ENCODE assay signal across 14 cellular contexts in genomic region chr15:75410196-75410595, GRCh38. TPM values are rescaled to one million over a fixed set of nuclear protein-coding genes. Genes with fewer than 3 reads are reported as not detected.
DNase-seq lines count a peak whose midpoint lies in the region; ATAC-seq and TF ChIP-seq lines count a peak whose summit lies in the region.
"Had no signal": no experiment of that assay in that cellular context is flagged by ENCODE, and none has a peak within 500 bp of the region (broad histone marks: within the 10 kb centered on the region; RNA-seq: fewer than 3 reads in every experiment).

No MANE protein-coding gene starts in this region.

- H3K4me3 Mint-ChIP-seq in activated CD8-positive, alpha-beta memory T cell treated with anti-CD3 and anti-CD28 coated beads, Interleukin-2, amount 10 ng/mL, durations not matched to agents 7 days and 5 days, result no peak overlapping the region
- peak overlapping the region; percentile 7 for H3K4me3 Mint-ChIP-seq in natural killer cell treated with Interleukin-12 subunit alpha and Interleukin-12 subunit beta and Interleukin-15 and Interleukin-18, amount 100 ng/mL, for 72 hours
- H3K4me3 Mint-ChIP-seq in natural killer cell, result no peak overlapping the region
- H3K4me3 Mint-ChIP-seq in activated T-helper 2 cell treated with anti-CD3 and anti-CD28 coated beads, Interferon-gamma antibody, Interleukin-2, Interleukin-4, amounts not matched to agents 10 μg/mL and 5 μg/mL and 100 μg/mL, durations not matched to agents 14 hours and 24 hours and 36 hours (ENCODE audit: low read depth), result no peak overlapping the region
- no peak overlapping the region for H3K4me3 Mint-ChIP-seq in stimulated activated memory B cell treated with anti-CD40 and anti-IgM and Interleukin-4, amounts not matched to agents 10 μg/mL and 1 μg/mL and 100 μg/mL, for 72 hours
- H3K4me3 Mint-ChIP-seq: CD8-positive, alpha-beta memory T cell; HFFc6 had no signal

- no peak for TF ChIP-seq CTCF in natural killer cell (IDR thresholded peaks at IDR 0.05)

- CTCF ChIA-PET in activated CD8-positive, alpha-beta memory T cell treated with anti-CD3 and anti-CD28 coated beads, Interleukin-2, amount 10 ng/mL, durations not matched to agents 7 days and 5 days (lab: Charles Lee), result interaction anchor here (5.6 kb wide), 1 partner anchor 42 kb away, joined by 19 read pairs; the partner anchor contains the start of gene MAN2C1

- H3K9me3 Mint-ChIP-seq in activated CD8-positive, alpha-beta memory T cell treated with anti-CD3 and anti-CD28 coated beads, Interleukin-2, amount 10 ng/mL, durations not matched to agents 7 days and 5 days (ENCODE audit: low read depth), result no peaks in the 10 kb centered on the region
- H3K9me3 Mint-ChIP-seq in natural killer cell treated with Interleukin-12 subunit alpha and Interleukin-12 subunit beta and Interleukin-15 and Interleukin-18, amount 100 ng/mL, for 72 hours, result no peaks in the 10 kb centered on the region
- H3K9me3 Mint-ChIP-seq in natural killer cell, result no peaks in the 10 kb centered on the region
- H3K9me3 Mint-ChIP-seq in activated T-helper 2 cell treated with anti-CD3 and anti-CD28 coated beads, Interferon-gamma antibody, Interleukin-2, Interleukin-4, amounts not matched to agents 10 μg/mL and 5 μg/mL and 100 μg/mL, durations not matched to agents 14 hours and 24 hours and 36 hours, result no peaks in the 10 kb centered on the region
- H3K9me3 Mint-ChIP-seq in stimulated activated memory B cell treated with anti-CD40 and anti-IgM and Interleukin-4, amounts not matched to agents 10 μg/mL and 1 μg/mL and 100 μg/mL, for 72 hours, result no peaks in the 10 kb centered on the region
- H3K9me3 Mint-ChIP-seq: CD8-positive, alpha-beta memory T cell; HFFc6 had no signal

- H3K36me3 Mint-ChIP-seq in activated CD8-positive, alpha-beta memory T cell treated with anti-CD3 and anti-CD28 coated beads, Interleukin-2, amount 10 ng/mL, durations not matched to agents 7 days and 5 days, result peaks cover 69% of the 10 kb centered on the region
- peaks cover 42% of the 10 kb centered on the region for H3K36me3 Mint-ChIP-seq in natural killer cell treated with Interleukin-12 subunit alpha and Interleukin-12 subunit beta and Interleukin-15 and Interleukin-18, amount 100 ng/mL, for 72 hours
- H3K36me3 Mint-ChIP-seq in natural killer cell, result peaks cover 36% of the 10 kb centered on the region
- H3K36me3 Mint-ChIP-seq in activated T-helper 2 cell treated with anti-CD3 and anti-CD28 coated beads, Interferon-gamma antibody, Interleukin-2, Interleukin-4, amounts not matched to agents 10 μg/mL and 5 μg/mL and 100 μg/mL, durations not matched to agents 14 hours and 24 hours and 36 hours (ENCODE audit: low read depth), result peaks cover 88% of the 10 kb centered on the region
- H3K36me3 Mint-ChIP-seq in stimulated activated memory B cell treated with anti-CD40 and anti-IgM and Interleukin-4, amounts not matched to agents 10 μg/mL and 1 μg/mL and 100 μg/mL, for 72 hours, result peaks cover 73% of the 10 kb centered on the region

- ATAC-seq in activated CD8-positive, alpha-beta memory T cell treated with anti-CD3 and anti-CD28 coated beads, Interleukin-2, amount 10 ng/mL, durations not matched to agents 7 days and 5 days, result peak; percentile 23
- ATAC-seq in natural killer cell treated with Interleukin-12 subunit alpha and Interleukin-12 subunit beta and Interleukin-15 and Interleukin-18, amount 100 ng/mL, for 72 hours, result peak in 1 of 2 donors; percentile 68
- no peak for ATAC-seq in natural killer cell
- no peak for ATAC-seq in stimulated activated memory B cell treated with anti-CD40 and anti-IgM and Interleukin-4, amounts not matched to agents 10 μg/mL and 1 μg/mL and 100 μg/mL, for 72 hours
- no peak for ATAC-seq in HG03139 (IDR thresholded peaks at IDR 0.05; ENCODE audit: unreplicated experiment)
- ATAC-seq: A549 had no signal

- no peak for DNase-seq in activated CD8-positive, alpha-beta memory T cell treated with anti-CD3 and anti-CD28 coated beads, Interleukin-2, amount 10 ng/mL, durations not matched to agents 7 days and 5 days
- no peak for DNase-seq in activated CD8-positive, alpha-beta memory T cell treated with anti-CD3 and anti-CD28 coated beads, Interleukin-2, amount 50 U/mL, for 48 hours
- no peak for DNase-seq in natural killer cell treated with Interleukin-12 subunit alpha and Interleukin-12 subunit beta and Interleukin-15 and Interleukin-18, amount 100 ng/mL, for 72 hours (ENCODE audit: low spot score)
- no peak for DNase-seq in natural killer cell
- DNase-seq in activated T-helper 2 cell treated with anti-CD3 and anti-CD28 coated beads, Interferon-gamma antibody, Interleukin-2, Interleukin-4, amounts not matched to agents 10 μg/mL and 5 μg/mL and 100 μg/mL, durations not matched to agents 14 hours and 24 hours and 36 hours (ENCODE audit: low spot score), result no peak
- DNase-seq: Caco-2; CD8-positive, alpha-beta memory T cell; DND-41; GDM1; HCEC 1CT; HFFc6 had no signal

- peak overlapping the region; percentile 42 for H3K27ac Mint-ChIP-seq in activated CD8-positive, alpha-beta memory T cell treated with anti-CD3 and anti-CD28 coated beads, Interleukin-2, amount 10 ng/mL, durations not matched to agents 7 days and 5 days
- peak overlapping the region in 1 of 2 donors; percentile 29 for H3K27ac Mint-ChIP-seq in natural killer cell treated with Interleukin-12 subunit alpha and Interleukin-12 subunit beta and Interleukin-15 and Interleukin-18, amount 100 ng/mL, for 72 hours
- H3K27ac Mint-ChIP-seq in natural killer cell, result no peak overlapping the region
- peak overlapping the region; percentile 63 for H3K27ac Mint-ChIP-seq in activated T-helper 2 cell treated with anti-CD3 and anti-CD28 coated beads, Interferon-gamma antibody, Interleukin-2, Interleukin-4, amounts not matched to agents 10 μg/mL and 5 μg/mL and 100 μg/mL, durations not matched to agents 14 hours and 24 hours and 36 hours
- H3K27ac Mint-ChIP-seq in stimulated activated memory B cell treated with anti-CD40 and anti-IgM and Interleukin-4, amounts not matched to agents 10 μg/mL and 1 μg/mL and 100 μg/mL, for 72 hours, result no peak overlapping the region
- H3K27ac Mint-ChIP-seq: HFFc6 had no signal

- H3K4me1 Mint-ChIP-seq in activated CD8-positive, alpha-beta memory T cell treated with anti-CD3 and anti-CD28 coated beads, Interleukin-2, amount 10 ng/mL, durations not matched to agents 7 days and 5 days, result peaks cover 50% of the 10 kb centered on the region
- H3K4me1 Mint-ChIP-seq in natural killer cell treated with Interleukin-12 subunit alpha and Interleukin-12 subunit beta and Interleukin-15 and Interleukin-18, amount 100 ng/mL, for 72 hours (ENCODE audit: low read depth in 2 of 2), result peaks cover 23 to 29% of the 10 kb centered on the region in 2 donors
- peaks cover 5 to 21% of the 10 kb centered on the region in 2 donors for H3K4me1 Mint-ChIP-seq in natural killer cell
- H3K4me1 Mint-ChIP-seq in activated T-helper 2 cell treated with anti-CD3 and anti-CD28 coated beads, Interferon-gamma antibody, Interleukin-2, Interleukin-4, amounts not matched to agents 10 μg/mL and 5 μg/mL and 100 μg/mL, durations not matched to agents 14 hours and 24 hours and 36 hours (ENCODE audit: low read depth), result peaks cover 24% of the 10 kb centered on the region
- H3K4me1 Mint-ChIP-seq in stimulated activated memory B cell treated with anti-CD40 and anti-IgM and Interleukin-4, amounts not matched to agents 10 μg/mL and 1 μg/mL and 100 μg/mL, for 72 hours, result peaks cover 8% of the 10 kb centered on the region

- no peaks in the 10 kb centered on the region for H3K27me3 Mint-ChIP-seq in activated CD8-positive, alpha-beta memory T cell treated with anti-CD3 and anti-CD28 coated beads, Interleukin-2, amount 10 ng/mL, durations not matched to agents 7 days and 5 days
- no peaks in the 10 kb centered on the region for H3K27me3 Mint-ChIP-seq in natural killer cell treated with Interleukin-12 subunit alpha and Interleukin-12 subunit beta and Interleukin-15 and Interleukin-18, amount 100 ng/mL, for 72 hours
- H3K27me3 Mint-ChIP-seq in natural killer cell (ENCODE audit: low read depth in 2 of 2), result no peaks in the 10 kb centered on the region
- no peaks in the 10 kb centered on the region for H3K27me3 Mint-ChIP-seq in activated T-helper 2 cell treated with anti-CD3 and anti-CD28 coated beads, Interferon-gamma antibody, Interleukin-2, Interleukin-4, amounts not matched to agents 10 μg/mL and 5 μg/mL and 100 μg/mL, durations not matched to agents 14 hours and 24 hours and 36 hours (ENCODE audit: low read depth)
- no peaks in the 10 kb centered on the region for H3K27me3 Mint-ChIP-seq in stimulated activated memory B cell treated with anti-CD40 and anti-IgM and Interleukin-4, amounts not matched to agents 10 μg/mL and 1 μg/mL and 100 μg/mL, for 72 hours
- H3K27me3 Mint-ChIP-seq: CD8-positive, alpha-beta memory T cell had no signal

- intact Hi-C loops in natural killer cell (cut with micrococcal nuclease), result no loop called here
- intact Hi-C loops in activated T-helper 2 cell treated with anti-CD3 and anti-CD28 coated beads, Interferon-gamma antibody, Interleukin-2, Interleukin-4, amounts not matched to agents 10 μg/mL and 5 μg/mL and 100 μg/mL, durations not matched to agents 14 hours and 24 hours and 36 hours (cut with micrococcal nuclease), result no loop called here

RNA-seq across cellular contexts. Expression of gene SIN3A, which starts 41.3 kb away (rescaled TPM):
- 100 to 1,000 TPM; 100 to 111 TPM for total RNA-seq in activated CD8-positive, alpha-beta memory T cell treated with anti-CD3 and anti-CD28 coated beads, Interleukin-2, amount 10 ng/mL, durations not matched to agents 7 days and 5 days
- total RNA-seq in natural killer cell treated with Interleukin-12 subunit alpha and Interleukin-12 subunit beta and Interleukin-15 and Interleukin-18, amount 100 ng/mL, for 72 hours, result 100 to 1,000 TPM in 1 of 2 donors, 10 to 100 TPM in 1; 93.5 to 103 TPM
- total RNA-seq in natural killer cell, result 100 to 1,000 TPM; 135 to 175 (median 137) TPM
- total RNA-seq in activated T-helper 2 cell treated with anti-CD3 and anti-CD28 coated beads, Interferon-gamma antibody, Interleukin-2, Interleukin-4, amounts not matched to agents 10 μg/mL and 5 μg/mL and 100 μg/mL, durations not matched to agents 14 hours and 24 hours and 36 hours, result 88.4 and 94.6 TPM in 2 replicates

RNA-seq across cellular contexts. Expression of gene MAN2C1, which starts 41.8 kb away (rescaled TPM):
- total RNA-seq in activated CD8-positive, alpha-beta memory T cell treated with anti-CD3 and anti-CD28 coated beads, Interleukin-2, amount 10 ng/mL, durations not matched to agents 7 days and 5 days, result 100 to 1,000 TPM; 143 to 170 TPM
- total RNA-seq in natural killer cell treated with Interleukin-12 subunit alpha and Interleukin-12 subunit beta and Interleukin-15 and Interleukin-18, amount 100 ng/mL, for 72 hours, result 100 to 1,000 TPM; 213 to 295 TPM
- total RNA-seq in natural killer cell, result 100 to 1,000 TPM; 375 to 476 (median 385) TPM
- 233 and 240 TPM in 2 replicates for total RNA-seq in activated T-helper 2 cell treated with anti-CD3 and anti-CD28 coated beads, Interferon-gamma antibody, Interleukin-2, Interleukin-4, amounts not matched to agents 10 μg/mL and 5 μg/mL and 100 μg/mL, durations not matched to agents 14 hours and 24 hours and 36 hours

Comparison
In these comparisons a context has a peak if more than half of its experiments do, and no peak if none do; other contexts are left out.
1. H3K27ac Mint-ChIP-seq: peak in activated CD8-positive, alpha-beta memory T cell treated with anti-CD3 and anti-CD28 coated beads, Interleukin-2, amount 10 ng/mL, durations not matched to agents 7 days and 5 days (single experiment) and activated T-helper 2 cell treated with anti-CD3 and anti-CD28 coated beads, Interferon-gamma antibody, Interleukin-2, Interleukin-4, amounts not matched to agents 10 μg/mL and 5 μg/mL and 100 μg/mL, durations not matched to agents 14 hours and 24 hours and 36 hours (single experiment); none in natural killer cell (0 of 2) and stimulated activated memory B cell treated with anti-CD40 and anti-IgM and Interleukin-4, amounts not matched to agents 10 μg/mL and 1 μg/mL and 100 μg/mL, for 72 hours (single experiment).